Comparison of ENCODE assay signal across 1 cellular context in the genomic region with DNA sequence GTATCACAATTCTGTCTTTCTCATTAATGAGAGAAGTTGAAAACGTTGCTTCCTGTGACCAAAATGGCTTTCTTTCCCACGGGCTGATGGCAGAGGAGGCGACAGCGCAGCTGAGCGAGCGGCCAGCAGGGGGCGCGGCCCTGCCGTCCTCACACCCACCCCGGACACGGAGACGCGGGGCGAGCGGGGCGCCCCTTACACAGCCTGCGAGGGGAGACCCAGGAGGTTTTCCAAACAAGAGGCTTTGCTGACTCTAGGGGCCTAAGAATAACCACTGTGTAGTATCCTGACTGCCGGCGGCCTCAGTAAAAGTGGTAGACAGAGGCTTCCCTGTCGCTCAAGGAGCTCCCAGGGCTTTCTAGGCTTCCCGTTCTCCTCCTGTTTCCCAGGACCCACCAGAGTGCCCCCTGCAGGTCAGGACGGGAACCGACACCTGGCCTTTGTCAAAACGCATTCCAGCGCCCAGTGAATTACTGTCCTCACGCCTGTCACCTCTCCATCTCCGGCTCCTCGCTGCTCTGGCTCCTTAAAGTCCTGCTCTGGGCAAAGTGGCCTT.
TF ChIP-seq lines count a peak whose summit lies in the region.

No MANE protein-coding gene starts in this region.

TF ChIP-seq in K562, 482 proteins besides CTCF, POLR2A, EP300 and RAD21 (continued from another document):
- TF ChIP-seq, protein P1, sequence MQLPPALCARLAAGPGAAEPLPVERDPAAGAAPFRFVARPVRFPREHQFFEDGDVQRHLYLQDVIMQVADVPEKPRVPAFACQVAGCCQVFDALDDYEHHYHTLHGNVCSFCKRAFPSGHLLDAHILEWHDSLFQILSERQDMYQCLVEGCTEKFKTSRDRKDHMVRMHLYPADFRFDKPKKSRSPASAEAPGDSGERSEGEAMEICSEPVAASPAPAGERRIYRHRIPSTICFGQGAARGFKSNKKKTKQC (CRISPR knock-in tag; IDR thresholded peaks at IDR 0.05): 0 out of 2 replicates have a peak, but pooled peaks have one; percentile 46
- TF ChIP-seq NR4A1 (CRISPR knock-in tag; IDR thresholded peaks at IDR 0.05) (no peak), NR4A1 (tag; IDR thresholded peaks at IDR 0.05) (no peak), PHF21A (IDR thresholded peaks at IDR 0.05; ENCODE audit: borderline replicate concordance, low read depth) (no peak), ZZZ3 (IDR thresholded peaks at IDR 0.05) (no peak), ELF1 (tag; IDR thresholded peaks at IDR 0.05) (peak; percentile 34; the same call in 1 of the 2 replicates), CBX8 (IDR thresholded peaks at IDR 0.05; ENCODE audit: borderline replicate concordance, extremely low read depth, low read depth, low read length, poor library complexity, severe bottlenecking) (no peak), PHF8 (IDR thresholded peaks at IDR 0.05; ENCODE audit: borderline replicate concordance, low read length) (no peak), NFIC (IDR thresholded peaks at IDR 0.05) (no peak), NFRKB (IDR thresholded peaks at IDR 0.05; ENCODE audit: low read depth) (no peak), L3MBTL2 (IDR thresholded peaks at IDR 0.05) (peak; percentile 64), TEAD2 (tag; IDR thresholded peaks at IDR 0.05) (peak; percentile 84), ZNF79 (CRISPR knock-in tag; IDR thresholded peaks at IDR 0.05; ENCODE audit: low read depth) (no peak), ESRRA (IDR thresholded peaks at IDR 0.05; ENCODE audit: borderline replicate concordance, low read depth) (peak; percentile 27; the same call in 1 of the 2 replicates), SPI1 (IDR thresholded peaks at IDR 0.05; ENCODE audit: borderline replicate concordance, low read depth, low read length) (0 out of 2 replicates have a peak, but pooled peaks have one; percentile 41), ATF1 (CRISPR knock-in tag; IDR thresholded peaks at IDR 0.05) (no peak), ATF1 (tag; IDR thresholded peaks at IDR 0.05) (peak; percentile 62), ZBTB1 (CRISPR knock-in tag; IDR thresholded peaks at IDR 0.05; ENCODE audit: borderline replicate concordance, low read depth) (no peak)
- TF ChIP-seq, protein P2, sequence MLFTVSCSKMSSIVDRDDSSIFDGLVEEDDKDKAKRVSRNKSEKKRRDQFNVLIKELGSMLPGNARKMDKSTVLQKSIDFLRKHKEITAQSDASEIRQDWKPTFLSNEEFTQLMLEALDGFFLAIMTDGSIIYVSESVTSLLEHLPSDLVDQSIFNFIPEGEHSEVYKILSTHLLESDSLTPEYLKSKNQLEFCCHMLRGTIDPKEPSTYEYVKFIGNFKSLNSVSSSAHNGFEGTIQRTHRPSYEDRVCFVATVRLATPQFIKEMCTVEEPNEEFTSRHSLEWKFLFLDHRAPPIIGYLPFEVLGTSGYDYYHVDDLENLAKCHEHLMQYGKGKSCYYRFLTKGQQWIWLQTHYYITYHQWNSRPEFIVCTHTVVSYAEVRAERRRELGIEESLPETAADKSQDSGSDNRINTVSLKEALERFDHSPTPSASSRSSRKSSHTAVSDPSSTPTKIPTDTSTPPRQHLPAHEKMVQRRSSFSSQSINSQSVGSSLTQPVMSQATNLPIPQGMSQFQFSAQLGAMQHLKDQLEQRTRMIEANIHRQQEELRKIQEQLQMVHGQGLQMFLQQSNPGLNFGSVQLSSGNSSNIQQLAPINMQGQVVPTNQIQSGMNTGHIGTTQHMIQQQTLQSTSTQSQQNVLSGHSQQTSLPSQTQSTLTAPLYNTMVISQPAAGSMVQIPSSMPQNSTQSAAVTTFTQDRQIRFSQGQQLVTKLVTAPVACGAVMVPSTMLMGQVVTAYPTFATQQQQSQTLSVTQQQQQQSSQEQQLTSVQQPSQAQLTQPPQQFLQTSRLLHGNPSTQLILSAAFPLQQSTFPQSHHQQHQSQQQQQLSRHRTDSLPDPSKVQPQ (CRISPR knock-in tag; IDR thresholded peaks at IDR 0.05; ENCODE audit: borderline replicate concordance): no peak
TF ChIP-seq in K562: peak in this region for 39.
